Comparison of ENCODE assay signal across 1 cellular context in the genomic region with DNA sequence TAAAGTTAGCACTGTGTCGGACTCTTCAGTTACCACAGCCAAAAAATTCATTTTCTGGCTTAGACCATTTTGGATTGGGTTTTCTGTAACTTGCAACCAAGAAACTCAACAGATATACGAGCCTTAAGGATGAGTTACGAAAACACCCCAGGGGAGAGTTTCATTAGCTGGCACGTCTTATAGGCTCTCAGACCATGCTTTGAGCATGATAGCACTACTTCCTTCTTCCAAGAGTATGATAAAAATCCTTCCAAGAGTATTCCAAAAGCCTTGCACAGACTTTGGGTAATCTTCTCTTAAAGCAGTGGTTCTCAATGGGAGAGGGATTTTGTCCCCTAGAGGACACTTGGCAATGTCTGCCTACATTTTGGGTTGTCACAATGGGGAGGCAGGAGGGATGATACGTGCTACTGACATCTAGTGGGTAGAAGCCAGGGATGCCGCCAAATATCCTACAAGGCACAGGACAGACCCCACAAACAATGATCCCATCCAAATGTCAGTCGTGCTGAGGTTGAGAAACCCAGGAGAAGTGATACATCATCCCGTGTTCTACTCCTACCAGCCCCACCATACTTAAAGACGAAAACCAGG.
TF ChIP-seq lines count a peak whose summit lies in the region.

No MANE protein-coding gene starts in this region.

TF ChIP-seq in WTC11, 78 proteins besides CTCF, POLR2A, EP300 and RAD21 (continued from another document):
- TF ChIP-seq, protein P1, sequence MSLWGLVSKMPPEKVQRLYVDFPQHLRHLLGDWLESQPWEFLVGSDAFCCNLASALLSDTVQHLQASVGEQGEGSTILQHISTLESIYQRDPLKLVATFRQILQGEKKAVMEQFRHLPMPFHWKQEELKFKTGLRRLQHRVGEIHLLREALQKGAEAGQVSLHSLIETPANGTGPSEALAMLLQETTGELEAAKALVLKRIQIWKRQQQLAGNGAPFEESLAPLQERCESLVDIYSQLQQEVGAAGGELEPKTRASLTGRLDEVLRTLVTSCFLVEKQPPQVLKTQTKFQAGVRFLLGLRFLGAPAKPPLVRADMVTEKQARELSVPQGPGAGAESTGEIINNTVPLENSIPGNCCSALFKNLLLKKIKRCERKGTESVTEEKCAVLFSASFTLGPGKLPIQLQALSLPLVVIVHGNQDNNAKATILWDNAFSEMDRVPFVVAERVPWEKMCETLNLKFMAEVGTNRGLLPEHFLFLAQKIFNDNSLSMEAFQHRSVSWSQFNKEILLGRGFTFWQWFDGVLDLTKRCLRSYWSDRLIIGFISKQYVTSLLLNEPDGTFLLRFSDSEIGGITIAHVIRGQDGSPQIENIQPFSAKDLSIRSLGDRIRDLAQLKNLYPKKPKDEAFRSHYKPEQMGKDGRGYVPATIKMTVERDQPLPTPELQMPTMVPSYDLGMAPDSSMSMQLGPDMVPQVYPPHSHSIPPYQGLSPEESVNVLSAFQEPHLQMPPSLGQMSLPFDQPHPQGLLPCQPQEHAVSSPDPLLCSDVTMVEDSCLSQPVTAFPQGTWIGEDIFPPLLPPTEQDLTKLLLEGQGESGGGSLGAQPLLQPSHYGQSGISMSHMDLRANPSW (CRISPR knock-in tag; conservative IDR thresholded peaks at IDR 0.05; ENCODE audit: low read depth): no peak
- TF ChIP-seq, protein P2, sequence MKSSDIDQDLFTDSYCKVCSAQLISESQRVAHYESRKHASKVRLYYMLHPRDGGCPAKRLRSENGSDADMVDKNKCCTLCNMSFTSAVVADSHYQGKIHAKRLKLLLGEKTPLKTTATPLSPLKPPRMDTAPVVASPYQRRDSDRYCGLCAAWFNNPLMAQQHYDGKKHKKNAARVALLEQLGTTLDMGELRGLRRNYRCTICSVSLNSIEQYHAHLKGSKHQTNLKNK (CRISPR knock-in tag; IDR thresholded peaks at IDR 0.05): no peak
- TF ChIP-seq ZNF121 (CRISPR knock-in tag; IDR thresholded peaks at IDR 0.05) (no peak), CREM (CRISPR knock-in tag; IDR thresholded peaks at IDR 0.05) (no peak), IRF2 (CRISPR knock-in tag; IDR thresholded peaks at IDR 0.05; ENCODE audit: borderline replicate concordance, low read depth) (no peak), SMAD3 (CRISPR knock-in tag; IDR thresholded peaks at IDR 0.05; ENCODE audit: borderline replicate concordance) (no peak)
- TF ChIP-seq, protein P3, sequence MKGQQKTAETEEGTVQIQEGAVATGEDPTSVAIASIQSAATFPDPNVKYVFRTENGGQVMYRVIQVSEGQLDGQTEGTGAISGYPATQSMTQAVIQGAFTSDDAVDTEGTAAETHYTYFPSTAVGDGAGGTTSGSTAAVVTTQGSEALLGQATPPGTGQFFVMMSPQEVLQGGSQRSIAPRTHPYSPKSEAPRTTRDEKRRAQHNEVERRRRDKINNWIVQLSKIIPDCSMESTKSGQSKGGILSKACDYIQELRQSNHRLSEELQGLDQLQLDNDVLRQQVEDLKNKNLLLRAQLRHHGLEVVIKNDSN (CRISPR knock-in tag; IDR thresholded peaks at IDR 0.05): no peak
- TF ChIP-seq, protein P4, sequence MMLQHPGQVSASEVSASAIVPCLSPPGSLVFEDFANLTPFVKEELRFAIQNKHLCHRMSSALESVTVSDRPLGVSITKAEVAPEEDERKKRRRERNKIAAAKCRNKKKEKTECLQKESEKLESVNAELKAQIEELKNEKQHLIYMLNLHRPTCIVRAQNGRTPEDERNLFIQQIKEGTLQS (CRISPR knock-in tag; conservative IDR thresholded peaks at IDR 0.05): no peak
- TF ChIP-seq, protein P5, sequence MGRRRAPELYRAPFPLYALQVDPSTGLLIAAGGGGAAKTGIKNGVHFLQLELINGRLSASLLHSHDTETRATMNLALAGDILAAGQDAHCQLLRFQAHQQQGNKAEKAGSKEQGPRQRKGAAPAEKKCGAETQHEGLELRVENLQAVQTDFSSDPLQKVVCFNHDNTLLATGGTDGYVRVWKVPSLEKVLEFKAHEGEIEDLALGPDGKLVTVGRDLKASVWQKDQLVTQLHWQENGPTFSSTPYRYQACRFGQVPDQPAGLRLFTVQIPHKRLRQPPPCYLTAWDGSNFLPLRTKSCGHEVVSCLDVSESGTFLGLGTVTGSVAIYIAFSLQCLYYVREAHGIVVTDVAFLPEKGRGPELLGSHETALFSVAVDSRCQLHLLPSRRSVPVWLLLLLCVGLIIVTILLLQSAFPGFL (CRISPR knock-in tag; IDR thresholded peaks at IDR 0.05; ENCODE audit: borderline replicate concordance): no peak
TF ChIP-seq in WTC11: peak in this region for 0.
